In the genomic region with DNA sequence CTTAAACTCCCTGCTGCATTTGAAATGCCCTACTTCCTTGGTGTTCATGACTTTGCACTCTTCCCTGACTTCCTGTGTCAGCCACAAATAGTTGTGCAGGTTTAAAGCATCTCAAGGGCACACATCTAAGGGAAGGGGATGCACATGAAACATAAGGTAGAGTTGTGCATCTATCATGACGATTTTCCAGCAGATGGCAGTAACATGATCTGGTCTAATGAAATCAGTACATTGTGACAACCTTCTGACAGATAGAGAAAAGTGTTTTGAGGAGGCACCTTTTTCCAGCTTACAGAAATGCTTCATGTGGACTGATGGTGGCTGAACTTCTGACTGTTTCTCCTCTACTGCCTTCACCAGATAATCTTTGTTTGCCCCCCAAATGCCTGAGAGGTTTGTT, we compare ENCODE assay signal across 10 cellular contexts.
DNase-seq lines count a peak whose midpoint lies in the region; ATAC-seq and TF ChIP-seq lines count a peak whose summit lies in the region.
"Had no signal": no experiment of that assay in that cellular context is flagged by ENCODE, and none has a peak within 500 bp of the region (broad histone marks: within the 10 kb centered on the region; RNA-seq: fewer than 3 reads in every experiment).

No MANE protein-coding gene starts in this region.

- intact Hi-C loops in left ventricle myocardium superior (cut with micrococcal nuclease), result no loop called here
- intact Hi-C loops in natural killer cell (cut with micrococcal nuclease), result no loop called here

- no peaks in the 10 kb centered on the region for H3K27me3 Mint-ChIP-seq in natural killer cell (ENCODE audit: low read depth in 2 of 2)
- H3K27me3 Mint-ChIP-seq in activated naive CD4-positive, alpha-beta T cell treated with anti-CD3 and anti-CD28 coated beads, Interleukin-2, amount 10 ng/mL, durations not matched to agents 7 days and 5 days, result no peaks in the 10 kb centered on the region

- no peak for TF ChIP-seq CTCF in natural killer cell (IDR thresholded peaks at IDR 0.05)

- H3K9me3 Mint-ChIP-seq in natural killer cell, result peaks cover 2 to 6% of the 10 kb centered on the region in 2 donors
- no peaks in the 10 kb centered on the region for H3K9me3 Mint-ChIP-seq in activated naive CD4-positive, alpha-beta T cell treated with anti-CD3 and anti-CD28 coated beads, Interleukin-2, amount 10 ng/mL, durations not matched to agents 7 days and 5 days

- peak; percentile 63 for ATAC-seq in left ventricle myocardium superior
- ATAC-seq in natural killer cell, result no peak
- no peak for ATAC-seq in HG02981 (IDR thresholded peaks at IDR 0.05; ENCODE audit: unreplicated experiment)

- CTCF ChIA-PET in activated naive CD4-positive, alpha-beta T cell treated with anti-CD3 and anti-CD28 coated beads, Interleukin-2, amount 10 ng/mL, durations not matched to agents 7 days and 5 days (lab: Charles Lee), result no interaction called here

- H3K36me3 Mint-ChIP-seq in natural killer cell, result no peaks in the 10 kb centered on the region
- H3K36me3 Mint-ChIP-seq in activated naive CD4-positive, alpha-beta T cell treated with anti-CD3 and anti-CD28 coated beads, Interleukin-2, amount 10 ng/mL, durations not matched to agents 7 days and 5 days, result no peaks in the 10 kb centered on the region

- in situ Hi-C loops in KBM-7 (cut with MboI; ENCODE audit: low pct_unique_long_range_greater_than_20kb, low sequenced_read_pairs), result no loop called here

- H3K4me1 Mint-ChIP-seq in natural killer cell, result peaks cover 0 to 4% of the 10 kb centered on the region in 2 donors
- no peaks in the 10 kb centered on the region for H3K4me1 Mint-ChIP-seq in activated naive CD4-positive, alpha-beta T cell treated with anti-CD3 and anti-CD28 coated beads, Interleukin-2, amount 10 ng/mL, durations not matched to agents 7 days and 5 days

- H3K4me3 Mint-ChIP-seq in natural killer cell, result no peak overlapping the region
- no peak overlapping the region for H3K4me3 Mint-ChIP-seq in activated naive CD4-positive, alpha-beta T cell treated with anti-CD3 and anti-CD28 coated beads, Interleukin-2, amount 10 ng/mL, durations not matched to agents 7 days and 5 days

- no peak overlapping the region for H3K27ac Mint-ChIP-seq in natural killer cell
- no peak overlapping the region for H3K27ac Mint-ChIP-seq in activated naive CD4-positive, alpha-beta T cell treated with anti-CD3 and anti-CD28 coated beads, Interleukin-2, amount 10 ng/mL, durations not matched to agents 7 days and 5 days

- peak; percentile 21 for DNase-seq in COR-L47 (lab: John Stamatoyannopoulos, UW)
- DNase-seq in KBM-7, result peak; percentile 4
- peak; percentile 28 for DNase-seq in SW480 (ENCODE audit: low spot score)
- no peak for DNase-seq in left ventricle myocardium superior
- DNase-seq in natural killer cell, result no peak
- no peak for DNase-seq in activated naive CD4-positive, alpha-beta T cell treated with anti-CD3 and anti-CD28 coated beads, Interleukin-2, amount 10 ng/mL, durations not matched to agents 7 days and 5 days
- no peak for DNase-seq in SIG-M5 treated with dmso at 0.1 percent for 504 hours (lab: John Stamatoyannopoulos, UW; ENCODE audit: unreplicated experiment)
- DNase-seq: central memory CD4-positive, alpha-beta T cell; stimulated activated CD4-positive, alpha-beta T cell treated with anti-CD3 and anti-CD28 coated beads, Interleukin-4, amount 100 ng/mL, for 4 hours had no signal

Comparison
In these comparisons a context has a peak if more than half of its experiments do, and no peak if none do; other contexts are left out.
1. DNase-seq: peak in COR-L47 (single experiment), KBM-7 (single experiment) and SW480 (single experiment); none in left ventricle myocardium superior (single experiment), natural killer cell (single experiment), activated naive CD4-positive, alpha-beta T cell treated with anti-CD3 and anti-CD28 coated beads, Interleukin-2, amount 10 ng/mL, durations not matched to agents 7 days and 5 days (single experiment) and SIG-M5 treated with dmso at 0.1 percent for 504 hours (single experiment).